In the genomic region with DNA sequence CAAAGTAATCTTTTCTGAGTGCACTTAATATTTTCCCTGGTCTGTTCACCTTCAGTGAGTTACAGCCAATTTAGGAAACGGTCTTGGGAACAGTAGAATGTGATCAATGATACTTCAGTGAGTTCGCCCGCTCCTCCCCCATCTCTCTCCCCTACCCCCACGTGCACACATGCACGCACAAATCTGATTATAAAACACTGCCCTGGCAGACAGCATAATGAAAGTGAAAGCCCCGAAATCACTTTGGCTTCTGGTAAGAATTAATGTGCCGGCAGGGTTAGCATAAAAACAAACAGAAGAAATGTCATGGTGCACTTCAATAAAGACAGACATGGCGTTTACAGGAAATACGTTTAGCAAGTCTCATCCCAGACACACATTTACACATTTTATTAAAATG, we compare ENCODE assay signal across 14 cellular contexts.
A peak's percentile ranks its signal among the peaks of the same experiment; 100 is the strongest.
DNase-seq lines count a peak whose midpoint lies in the region; ATAC-seq, FAIRE-seq and TF ChIP-seq lines count a peak whose summit lies in the region.
"Had no signal": no experiment of that assay in that cellular context is flagged by ENCODE, and none has a peak within 500 bp of the region (broad histone marks: within the 10 kb centered on the region; RNA-seq: fewer than 3 reads in every experiment).

No MANE protein-coding gene starts in this region.

- no peak for FAIRE-seq in GM19239 (lab: Jason Lieb, UNC)

- peak; percentile 89 for DNase-seq in BE2C
- DNase-seq in GM19239 (ENCODE audit: insufficient read length, low spot score): peak; percentile 2
- DNase-seq in neural crest cell (ENCODE audit: low read depth, low spot score): no peak
- no peak for DNase-seq in brain microvascular endothelial cell
- DNase-seq in neuronal stem cell (ENCODE audit: low spot score): no peak
- DNase-seq: DMS 273 treated with DMSO at 0.1 percent for 48 hours, mesendoderm, NCI-H510A treated with DMSO at 0.1 percent for 48 hours, T-helper 2 cell, upper lobe of left lung had no signal

- H3K9me3 Mint-ChIP-seq in brain: no peaks in the 10 kb centered on the region
- no peaks in the 10 kb centered on the region for H3K9me3 Mint-ChIP-seq in neural crest cell
- H3K9me3 Mint-ChIP-seq: activated T-helper 17 cell treated with anti-CD3 and anti-CD28 coated beads, Interleukin-2, amount 50 U/mL, for 72 hours had no signal

- H2BK120ac ChIP-seq in neuronal stem cell (ENCODE audit: low read depth, low read length): no peak overlapping the region

- H3K36me3 Mint-ChIP-seq in brain: peaks cover 23% of the 10 kb centered on the region
- H3K36me3 Mint-ChIP-seq in neural crest cell (ENCODE audit: low read depth): peaks cover 7% of the 10 kb centered on the region

- H3K4me1 ChIP-seq in BE2C (peaks cover 28% of the 10 kb centered on the region), neuronal stem cell (ENCODE audit: control insufficient read depth in 2 of 2, insufficient read depth in 1 of 2, low read depth in 1 of 2, low read length in 2 of 2) (peaks cover 11 to 16% of the 10 kb centered on the region in 2 donors)

- no peak overlapping the region for H3K23ac ChIP-seq in neuronal stem cell (ENCODE audit: low read depth, low read length, poor library complexity)

- no peaks in the 10 kb centered on the region for H3K9me3 ChIP-seq in BE2C
- H3K9me3 ChIP-seq in neuronal stem cell (replicated peaks in 1 of 2; ENCODE audit: control insufficient read depth in 2 of 2, insufficient read depth in 1 of 2, low read depth in 1 of 2, low read length in 2 of 2): peaks cover 0 to 12% of the 10 kb centered on the region in 2 donors
- H3K9me3 ChIP-seq: upper lobe of left lung had no signal

- peak overlapping the region; percentile 37 for H3K4me3 ChIP-seq in BE2C (ENCODE audit: low read depth, low read length)
- no peak overlapping the region for H3K4me3 ChIP-seq in brain microvascular endothelial cell (ENCODE audit: low read depth, low read length)
- H3K4me3 ChIP-seq in neuronal stem cell (ENCODE audit: low read length in 2 of 2): no peak overlapping the region

- H3K4me3 Mint-ChIP-seq in brain (peak overlapping the region; percentile 5 to 76 (median 58)), neural crest cell (no peak overlapping the region)
- H3K4me3 Mint-ChIP-seq: activated T-helper 17 cell treated with anti-CD3 and anti-CD28 coated beads, Interleukin-2, amount 50 U/mL, for 72 hours had no signal

- H3K4ac ChIP-seq in neuronal stem cell (ENCODE audit: low read length): no peak overlapping the region

- H2AFZ ChIP-seq in neuronal stem cell (ENCODE audit: low read length): no peak overlapping the region

- no peak overlapping the region for H3K9ac ChIP-seq in neuronal stem cell (ENCODE audit: low read depth, low read length, poor library complexity)

- in situ Hi-C loops in brain microvascular endothelial cell (cut with HindIII; ENCODE audit: low pct_ligation_motif_present, low sequenced_read_pairs): no loop called here

- no peak overlapping the region for H3K18ac ChIP-seq in neuronal stem cell (ENCODE audit: low read length)

- H3K27me3 ChIP-seq in BE2C (no peaks in the 10 kb centered on the region), brain microvascular endothelial cell (replicated peaks) (no peaks in the 10 kb centered on the region), neuronal stem cell (ENCODE audit: control insufficient read depth in 3 of 3, insufficient read depth in 3 of 3, low read depth in 1 of 3, low read length in 3 of 3) (peaks cover 0 to 2% (median 0%) of the 10 kb centered on the region in 3 experiments)
- H3K27me3 ChIP-seq: upper lobe of left lung had no signal

- no peak overlapping the region for H2BK5ac ChIP-seq in neuronal stem cell (ENCODE audit: low read length)

- no peak overlapping the region for H2BK15ac ChIP-seq in neuronal stem cell (ENCODE audit: low read length)

- no peak for ATAC-seq in GM19324 (IDR thresholded peaks at IDR 0.05; ENCODE audit: low FRiP score, unreplicated experiment)
- no peak for ATAC-seq in GM19397 (IDR thresholded peaks at IDR 0.05; ENCODE audit: unreplicated experiment)
- ATAC-seq: activated T-helper 17 cell treated with anti-CD3 and anti-CD28 coated beads, Interleukin-2, amount 50 U/mL, for 72 hours had no signal

- no peak overlapping the region for H3K27ac ChIP-seq in brain microvascular endothelial cell
- H3K27ac ChIP-seq in neuronal stem cell (replicated peaks; ENCODE audit: low read length): no peak overlapping the region

- H3K4me2 ChIP-seq in neuronal stem cell (ENCODE audit: insufficient read depth, low read length, poor library complexity, severe bottlenecking): no peak overlapping the region

- peaks cover 50% of the 10 kb centered on the region for H3K4me1 Mint-ChIP-seq in brain
- peaks cover 22% of the 10 kb centered on the region for H3K4me1 Mint-ChIP-seq in neural crest cell
- H3K4me1 Mint-ChIP-seq: activated T-helper 17 cell treated with anti-CD3 and anti-CD28 coated beads, Interleukin-2, amount 50 U/mL, for 72 hours had no signal

- H4K91ac ChIP-seq in neuronal stem cell (ENCODE audit: low read depth, low read length, poor library complexity): no peak overlapping the region

- H2BK12ac ChIP-seq in neuronal stem cell (ENCODE audit: low read length): no peak overlapping the region

- H4K8ac ChIP-seq in neuronal stem cell (ENCODE audit: low read depth, low read length): no peak overlapping the region

- H3K36me3 ChIP-seq in BE2C (peaks cover 47% of the 10 kb centered on the region), brain microvascular endothelial cell (replicated peaks) (no peaks in the 10 kb centered on the region), neuronal stem cell (replicated peaks in 1 of 2; ENCODE audit: control insufficient read depth in 2 of 2, insufficient read depth in 2 of 2, low read length in 2 of 2) (peaks cover 2 to 82% of the 10 kb centered on the region in 2 donors)

- WGBS in neuronal stem cell (ENCODE audit: extremely low coverage in 2 of 2, insufficient read length in 2 of 2, insufficient replicate concordance in 1 of 2), 2 donors: no CpG with 5 or more reads among the region's 9 CpGs

- no peak overlapping the region for H2AK5ac ChIP-seq in neuronal stem cell (ENCODE audit: low read depth, low read length)

- no peaks in the 10 kb centered on the region for H3K27me3 Mint-ChIP-seq in brain
- no peaks in the 10 kb centered on the region for H3K27me3 Mint-ChIP-seq in neural crest cell (ENCODE audit: low read depth)

- no peak for TF ChIP-seq CTCF in BE2C (IDR thresholded peaks at IDR 0.05; ENCODE audit: low read depth, low read length)
- TF ChIP-seq CTCF in brain (conservative IDR thresholded peaks at IDR 0.05): no peak
- no peak for TF ChIP-seq CTCF in neural crest cell (conservative IDR thresholded peaks at IDR 0.05)
- TF ChIP-seq CTCF in brain microvascular endothelial cell (IDR thresholded peaks at IDR 0.05; ENCODE audit: low read depth, low read length, missing control alignments): no peak

- no peaks in the 10 kb centered on the region for H3K79me1 ChIP-seq in neuronal stem cell (ENCODE audit: low read depth, low read length)

- no peak overlapping the region for H3K14ac ChIP-seq in neuronal stem cell (ENCODE audit: low read length)

- H3K27ac Mint-ChIP-seq in brain (peak overlapping the region; percentile 51 to 68 (median 58)), neural crest cell (ENCODE audit: unreplicated experiment) (peak overlapping the region; percentile 73)
- H3K27ac Mint-ChIP-seq: activated T-helper 17 cell treated with anti-CD3 and anti-CD28 coated beads, Interleukin-2, amount 50 U/mL, for 72 hours had no signal

Comparison
In these comparisons a context has a peak if more than half of its experiments do, and no peak if none do; other contexts are left out.
1. DNase-seq: peak in BE2C (single experiment) and GM19239 (single experiment); none in neural crest cell (single experiment), brain microvascular endothelial cell (single experiment) and neuronal stem cell (single experiment).